In the genomic region with DNA sequence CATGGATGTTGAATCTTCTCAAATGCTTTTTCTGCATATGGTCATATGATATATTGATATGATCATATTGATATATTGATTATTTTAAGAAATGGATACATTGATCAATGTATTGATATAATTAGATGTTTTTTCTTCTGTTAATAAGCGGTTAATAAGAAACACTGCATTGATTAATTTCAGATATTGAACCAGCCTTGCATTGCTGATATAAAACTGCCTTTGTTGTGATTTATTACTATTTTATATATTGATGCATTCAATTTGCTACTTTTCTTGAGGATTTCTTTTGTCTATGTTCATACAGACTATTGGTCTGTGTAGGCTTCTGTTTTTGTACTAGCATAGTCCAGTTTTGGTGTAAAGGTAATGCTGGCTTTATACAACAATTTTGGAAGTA, we compare ENCODE assay signal across 29 cellular contexts.
"Had no signal": no experiment of that assay in that cellular context is flagged by ENCODE, and none has a peak within 500 bp of the region (broad histone marks: within the 10 kb centered on the region; RNA-seq: fewer than 3 reads in every experiment).

No MANE protein-coding gene starts in this region.

- H3K4me1 Mint-ChIP-seq: stimulated activated effector memory CD8-positive, alpha-beta T cell treated with anti-CD3 and anti-CD28 coated beads, Interleukin-12 subunit alpha, Interleukin-12 subunit beta, amount 100 ng/mL, for 72 hours; stimulated activated memory B cell treated with anti-CD40 and anti-IgM and Interleukin-4, amounts not matched to agents 10 μg/mL and 1 μg/mL and 100 μg/mL, for 72 hours; stimulated activated naive B cell treated with anti-CD40 and anti-IgM and Interleukin-4, amounts not matched to agents 10 μg/mL and 1 μg/mL and 100 μg/mL, for 72 hours; stimulated activated naive CD8-positive, alpha-beta T cell treated with anti-CD3 and anti-CD28 coated beads, Interleukin-15, amount 100 ng/mL, for 72 hours had no signal

- H3K27ac Mint-ChIP-seq: stimulated activated effector memory CD8-positive, alpha-beta T cell treated with anti-CD3 and anti-CD28 coated beads, Interleukin-12 subunit alpha, Interleukin-12 subunit beta, amount 100 ng/mL, for 72 hours; stimulated activated memory B cell treated with anti-CD40 and anti-IgM and Interleukin-4, amounts not matched to agents 10 μg/mL and 1 μg/mL and 100 μg/mL, for 72 hours; stimulated activated naive B cell treated with anti-CD40 and anti-IgM and Interleukin-4, amounts not matched to agents 10 μg/mL and 1 μg/mL and 100 μg/mL, for 72 hours; stimulated activated naive CD8-positive, alpha-beta T cell treated with anti-CD3 and anti-CD28 coated beads, Interleukin-15, amount 100 ng/mL, for 72 hours; stimulated activated naive CD8-positive, alpha-beta T cell treated with anti-CD3 and anti-CD28 coated beads, Interleukin-15, Interleukin-2, amounts not matched to agents 100 ng/mL and 50 ng/mL, for 24 hours; type B pancreatic cell had no signal

- H3K36me3 ChIP-seq: stomach, suprapubic skin, thoracic aorta, thyroid gland, tibial artery, tibial nerve, transverse colon, upper lobe of left lung, upper lobe of right lung, uterus, vagina had no signal

- H3K27me3 Mint-ChIP-seq: type B pancreatic cell had no signal

- ATAC-seq: stimulated activated effector memory CD8-positive, alpha-beta T cell treated with anti-CD3 and anti-CD28 coated beads, Interleukin-12 subunit alpha, Interleukin-12 subunit beta, amount 100 ng/mL, for 72 hours; stimulated activated memory B cell treated with anti-CD40 and anti-IgM and Interleukin-4, amounts not matched to agents 10 μg/mL and 1 μg/mL and 100 μg/mL, for 72 hours; stimulated activated naive B cell treated with anti-CD40 and anti-IgM and Interleukin-4, amounts not matched to agents 10 μg/mL and 1 μg/mL and 100 μg/mL, for 72 hours; stimulated activated naive CD8-positive, alpha-beta T cell treated with anti-CD3 and anti-CD28 coated beads, Interleukin-15, amount 100 ng/mL, for 72 hours; stimulated activated naive CD8-positive, alpha-beta T cell treated with anti-CD3 and anti-CD28 coated beads, Interleukin-15, Interleukin-2, amounts not matched to agents 100 U/mL and 50 U/mL, for 24 hours; upper lobe of right lung had no signal

- H3K27ac ChIP-seq: stomach, suprapubic skin, testis, thoracic aorta, thyroid gland, tibial artery, tibial nerve, transverse colon, upper lobe of left lung, upper lobe of right lung, uterus, vagina had no signal

- H3K4me1 ChIP-seq: stomach, suprapubic skin, testis, thyroid gland, tibial artery, tibial nerve, transverse colon, upper lobe of left lung, upper lobe of right lung, uterus, vagina had no signal

- FAIRE-seq: urothelium cell line had no signal

- H3K36me3 Mint-ChIP-seq: stimulated activated effector memory CD8-positive, alpha-beta T cell treated with anti-CD3 and anti-CD28 coated beads, Interleukin-12 subunit alpha, Interleukin-12 subunit beta, amount 100 ng/mL, for 72 hours; stimulated activated memory B cell treated with anti-CD40 and anti-IgM and Interleukin-4, amounts not matched to agents 10 μg/mL and 1 μg/mL and 100 μg/mL, for 72 hours; type B pancreatic cell had no signal

- H3K4me3 ChIP-seq: stomach, suprapubic skin, testis, thoracic aorta, thyroid gland, tibial artery, tibial nerve, transverse colon, upper lobe of left lung, upper lobe of right lung, uterus, vagina had no signal

- DNase-seq: stimulated activated CD4-positive, alpha-beta T cell treated with anti-CD3 and anti-CD28 coated beads, Interleukin-2, amount 100 ng/mL, for 48 hours; stimulated activated CD4-positive, alpha-beta T cell treated with anti-CD3 and anti-CD28 coated beads, Interleukin-4, amount 100 ng/mL, for 1 hour; stimulated activated CD4-positive, alpha-beta T cell treated with anti-CD3 and anti-CD28 coated beads, Interleukin-4, amount 100 ng/mL, for 24 hours; stimulated activated CD4-positive, alpha-beta T cell treated with anti-CD3 and anti-CD28 coated beads, Interleukin-4, amount 100 ng/mL, for 4 hours; stimulated activated CD8-positive, alpha-beta memory T cell treated with anti-CD3 and anti-CD28 coated beads, Interleukin-4, amount 100 ng/mL, for 48 hours; stimulated activated naive B cell treated with anti-CD40 and anti-IgM and Interleukin-4, amounts not matched to agents 10 μg/mL and 1 μg/mL and 100 μg/mL, for 72 hours; stimulated activated naive CD4-positive, alpha-beta T cell; stimulated activated naive CD4-positive, alpha-beta T cell treated with Interleukin-2 at 50 U/mL for 16 hours; stimulated activated naive CD8-positive, alpha-beta T cell treated with anti-CD3 and anti-CD28 coated beads, Interleukin-15, amount 100 ng/mL, for 72 hours; stimulated activated naive CD8-positive, alpha-beta T cell treated with anti-CD3 and anti-CD28 coated beads, Interleukin-15, Interleukin-2, amounts not matched to agents 100 U/mL and 50 U/mL, for 24 hours; stomach; substantia nigra; testis; thyroid gland; tibial artery; transverse colon; trophoblast cell; upper lobe of left lung; upper lobe of right lung; uterus had no signal

- H3K9me3 Mint-ChIP-seq: type B pancreatic cell had no signal

- H3K4me3 Mint-ChIP-seq: stimulated activated effector memory CD8-positive, alpha-beta T cell treated with anti-CD3 and anti-CD28 coated beads, Interleukin-12 subunit alpha, Interleukin-12 subunit beta, amount 100 ng/mL, for 72 hours; stimulated activated memory B cell treated with anti-CD40 and anti-IgM and Interleukin-4, amounts not matched to agents 10 μg/mL and 1 μg/mL and 100 μg/mL, for 72 hours; stimulated activated naive B cell treated with anti-CD40 and anti-IgM and Interleukin-4, amounts not matched to agents 10 μg/mL and 1 μg/mL and 100 μg/mL, for 72 hours; stimulated activated naive CD8-positive, alpha-beta T cell treated with anti-CD3 and anti-CD28 coated beads, Interleukin-15, amount 100 ng/mL, for 72 hours; stimulated activated naive CD8-positive, alpha-beta T cell treated with anti-CD3 and anti-CD28 coated beads, Interleukin-15, Interleukin-2, amounts not matched to agents 100 ng/mL and 50 ng/mL, for 24 hours; type B pancreatic cell had no signal

- H3K9me3 ChIP-seq: testis, thyroid gland, uterus, vagina had no signal

- H3K27me3 ChIP-seq: stomach, suprapubic skin, testis, thyroid gland, tibial artery, tibial nerve, transverse colon, upper lobe of left lung, upper lobe of right lung, uterus, vagina had no signal
